In the genomic region with DNA sequence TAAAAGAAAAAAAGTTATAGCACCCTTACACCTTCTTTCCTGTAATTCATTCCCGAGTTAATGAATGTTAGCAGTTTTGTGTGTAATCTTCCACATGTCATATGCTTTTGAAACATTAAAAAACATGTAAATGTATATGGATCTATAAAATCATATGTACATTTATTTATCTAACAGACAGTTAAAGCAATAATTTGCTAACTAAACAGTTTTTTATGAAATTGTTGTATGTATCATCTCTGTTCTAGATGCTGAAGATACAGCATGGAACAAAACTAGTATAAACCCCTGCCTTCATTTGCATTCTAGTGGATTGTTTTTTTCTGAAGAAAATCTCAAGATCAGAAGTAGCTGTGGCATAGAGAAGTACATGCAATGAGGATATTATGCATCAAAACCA, we compare ENCODE assay signal across 29 cellular contexts.
"Had no signal": no experiment of that assay in that cellular context is flagged by ENCODE, and none has a peak within 500 bp of the region (broad histone marks: within the 10 kb centered on the region; RNA-seq: fewer than 3 reads in every experiment).

No MANE protein-coding gene starts in this region.

- H3K9me3 Mint-ChIP-seq: effector memory CD8-positive, alpha-beta T cell had no signal

- H3K4me1 Mint-ChIP-seq: endodermal cell had no signal

- H3K4me3 Mint-ChIP-seq: dendritic cell treated with granulocyte-macrophage colony-stimulating factor and Interleukin-4, amounts not matched to agents 40 ng/mL and 50 ng/mL, for 4 days; effector memory CD8-positive, alpha-beta T cell; endodermal cell had no signal

- ATAC-seq: effector memory CD8-positive, alpha-beta T cell; esophagus mucosa; foreskin keratinocyte; gastrocnemius medialis; gastroesophageal sphincter; heart left ventricle; heart right ventricle had no signal

- H3K36me3 ChIP-seq: colonic mucosa, esophagus muscularis mucosa, esophagus squamous epithelium, gastrocnemius medialis, gastroesophageal sphincter, heart left ventricle, heart right ventricle had no signal

- H3K4me3 ChIP-seq: colonic mucosa, coronary artery, dorsolateral prefrontal cortex, esophagus muscularis mucosa, esophagus squamous epithelium, gastrocnemius medialis, gastroesophageal sphincter, heart left ventricle, heart right ventricle had no signal

- H3K27me3 ChIP-seq: colonic mucosa, dorsolateral prefrontal cortex, esophagus muscularis mucosa, esophagus squamous epithelium, foreskin keratinocyte, gastrocnemius medialis, gastroesophageal sphincter, heart left ventricle, heart right ventricle had no signal

- H3K27me3 Mint-ChIP-seq: dendritic cell treated with granulocyte-macrophage colony-stimulating factor and Interleukin-4, amounts not matched to agents 40 ng/mL and 50 ng/mL, for 4 days had no signal

- H3K4me1 ChIP-seq: colonic mucosa, esophagus muscularis mucosa, esophagus squamous epithelium, foreskin keratinocyte, gastrocnemius medialis, gastroesophageal sphincter, heart left ventricle, heart right ventricle had no signal

- FAIRE-seq: colon, endometrium, endothelial cell of umbilical vein, frontal cortex had no signal

- H3K27ac Mint-ChIP-seq: dendritic cell treated with granulocyte-macrophage colony-stimulating factor and Interleukin-4, amounts not matched to agents 40 ng/mL and 50 ng/mL, for 4 days; effector memory CD8-positive, alpha-beta T cell; endodermal cell had no signal

- H3K9me3 ChIP-seq: colonic mucosa, esophagus muscularis mucosa, esophagus squamous epithelium, gastrocnemius medialis had no signal

- DNase-seq: colonic mucosa; cortex of kidney; dermis blood vessel endothelial cell; dorsolateral prefrontal cortex; effector CD4-positive, alpha-beta T cell; effector CD8-positive, alpha-beta T cell; effector memory CD4-positive, alpha-beta T cell; effector memory CD8-positive, alpha-beta T cell; endodermal cell; erythroblast; esophagus squamous epithelium; foreskin fibroblast; foreskin keratinocyte; foreskin melanocyte; gastrocnemius medialis; glutamatergic neuron; head of caudate nucleus; heart left ventricle; heart right ventricle had no signal

- H3K27ac ChIP-seq: colonic mucosa, coronary artery, dorsolateral prefrontal cortex, epithelial cell of prostate, esophagus muscularis mucosa, esophagus squamous epithelium, foreskin keratinocyte, gastrocnemius medialis, gastroesophageal sphincter, heart left ventricle, heart right ventricle had no signal
